ENCODE assay signal across 21 cellular contexts in the genomic region with DNA sequence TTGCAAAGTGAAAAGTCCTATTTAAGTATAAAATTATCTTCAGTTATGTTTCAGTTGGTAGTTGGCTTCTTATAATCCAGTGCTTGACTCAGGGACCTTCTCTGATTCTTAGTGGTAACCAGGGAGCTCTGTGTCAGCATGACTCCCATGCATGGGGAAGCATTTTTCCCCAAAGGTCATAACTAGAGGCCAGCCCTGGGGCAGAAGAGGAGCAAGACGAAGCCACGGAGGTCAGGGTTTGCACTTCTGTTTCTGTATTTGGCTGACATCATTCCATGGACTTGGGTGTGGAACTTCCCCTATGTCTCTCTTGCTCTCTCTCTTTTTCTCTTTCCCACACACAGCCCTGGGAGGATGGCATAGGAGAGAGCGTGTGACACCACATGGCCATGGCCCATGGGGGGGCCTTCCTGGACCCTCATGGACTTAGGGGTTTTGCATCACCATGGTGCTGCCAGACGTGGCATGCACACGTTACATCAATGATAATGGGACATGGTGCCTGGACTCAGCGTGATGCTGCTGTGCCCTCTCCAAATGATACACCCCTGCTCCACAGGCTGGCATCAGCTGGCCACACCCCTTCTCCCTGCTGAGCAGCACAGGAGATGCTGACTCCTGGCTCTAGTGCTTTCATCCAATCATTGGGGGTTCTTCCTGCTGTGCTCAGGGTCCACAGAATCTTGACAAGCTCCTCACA.
DNase-seq lines count a peak whose midpoint lies in the region; ATAC-seq, FAIRE-seq and TF ChIP-seq lines count a peak whose summit lies in the region.
"Had no signal": no experiment of that assay in that cellular context is flagged by ENCODE, and none has a peak within 500 bp of the region (broad histone marks: within the 10 kb centered on the region; RNA-seq: fewer than 3 reads in every experiment).

No MANE protein-coding gene starts in this region.

- TF ChIP-seq CTCF in HEK293 (tag by site-specific recombination; IDR thresholded peaks at IDR 0.05) = no peak
- no peak for TF ChIP-seq CTCF in K562 (IDR thresholded peaks at IDR 0.05 in 2 of 3, conservative IDR thresholded peaks at IDR 0.05 in 1 of 3; ENCODE audit: insufficient read depth in 2 of 3, low read depth in 1 of 3, low read length in 3 of 3)
- TF ChIP-seq CTCF in RWPE1 (conservative IDR thresholded peaks at IDR 0.05; ENCODE audit: low read depth) = no peak

- no peak overlapping the region for H3K4me3 Mint-ChIP-seq in naive thymus-derived CD4-positive, alpha-beta T cell
- H3K4me3 Mint-ChIP-seq: CD8-positive, alpha-beta memory T cell; IgD-negative memory B cell; T-helper 17 cell had no signal

- H3K4me3 ChIP-seq in HEK293 (ENCODE audit: low read depth, low read length) (no peak overlapping the region), K562 (no peak overlapping the region)
- no peak overlapping the region for H3K4me3 ChIP-seq in naive thymus-derived CD4-positive, alpha-beta T cell (ENCODE audit: low read length)
- H3K4me3 ChIP-seq: Peyer's patch had no signal

- H3K27me3 ChIP-seq in K562 (ENCODE audit: control insufficient read depth in 2 of 2, insufficient read depth in 2 of 2, low read length in 2 of 2) = peaks cover 10 to 36% of the 10 kb centered on the region in 2 experiments; a peak in 4 of 5 replicates
- no peaks in the 10 kb centered on the region for H3K27me3 ChIP-seq in naive thymus-derived CD4-positive, alpha-beta T cell (ENCODE audit: control insufficient read depth in 2 of 2, insufficient read depth in 2 of 2, low read length in 2 of 2)
- H3K27me3 ChIP-seq: Peyer's patch had no signal

- in situ Hi-C loops in K562 (cut with MboI) = no loop called here

- no peak for TF ChIP-seq RAD21 in K562 (CRISPR knock-in tag; conservative IDR thresholded peaks at IDR 0.05 in 1 of 2, IDR thresholded peaks at IDR 0.05 in 1 of 2)

- no peak for FAIRE-seq in K562 (lab: Jason Lieb, UNC)

- H3K9me3 ChIP-seq in HEK293 (ENCODE audit: control insufficient read depth, insufficient read depth, low read depth, low read length) = no peaks in the 10 kb centered on the region
- no peaks in the 10 kb centered on the region for H3K9me3 ChIP-seq in K562 (replicated peaks; ENCODE audit: control insufficient read depth, insufficient read depth, low read depth, low read length)
- no peaks in the 10 kb centered on the region for H3K9me3 ChIP-seq in naive thymus-derived CD4-positive, alpha-beta T cell (ENCODE audit: control insufficient read depth in 2 of 3, low read length in 3 of 3)
- H3K9me3 ChIP-seq: Peyer's patch had no signal

- H3K36me3 ChIP-seq in HEK293 (ENCODE audit: control insufficient read depth in 2 of 2, insufficient read depth in 1 of 2, low read length in 2 of 2) (no peaks in the 10 kb centered on the region), K562 (ENCODE audit: control insufficient read depth, insufficient read depth, low read length) (no peaks in the 10 kb centered on the region)
- no peaks in the 10 kb centered on the region for H3K36me3 ChIP-seq in naive thymus-derived CD4-positive, alpha-beta T cell (ENCODE audit: control insufficient read depth in 2 of 3, insufficient read depth in 3 of 3, low read length in 3 of 3)
- H3K36me3 ChIP-seq: Peyer's patch had no signal

- no peak for TF ChIP-seq EP300 in K562 (IDR thresholded peaks at IDR 0.05; ENCODE audit: low read length)

- H4K20me1 ChIP-seq in K562 (replicated peaks; ENCODE audit: control insufficient read depth, insufficient read depth, low read length) = no peaks in the 10 kb centered on the region

- CTCF ChIA-PET in HEK293 (lab: Yijun Ruan, JAX) (interaction anchor here (0.7 to 1.8 kb wide), 2 partner anchors 19 to 203 kb away, joined by 3 to 8 read pairs; no protein-coding TSS in a partner anchor), K562 (lab: Yijun Ruan, JAX; ENCODE audit: low intra/inter-chr PET ratio) (no interaction called here), RWPE1 (lab: Yijun Ruan, JAX) (interaction anchor here (0.7 kb wide), 1 partner anchor 569 kb away, joined by 7 read pairs; no protein-coding TSS in a partner anchor)
- CTCF ChIA-PET in naive thymus-derived CD4-positive, alpha-beta T cell (lab: Charles Lee) = no interaction called here

- no peaks in the 10 kb centered on the region for H3K4me1 Mint-ChIP-seq in naive thymus-derived CD4-positive, alpha-beta T cell
- H3K4me1 Mint-ChIP-seq: CD8-positive, alpha-beta memory T cell; IgD-negative memory B cell had no signal

- ATAC-seq in K562 = no peak
- peak; percentile 34 for ATAC-seq in naive thymus-derived CD4-positive, alpha-beta T cell
- ATAC-seq in GM18498 (IDR thresholded peaks at IDR 0.05; ENCODE audit: unreplicated experiment) = no peak
- ATAC-seq: HCT116, SK-N-SH treated with all-trans-retinoic acid at 6 μM for 48 hours, T-helper 17 cell had no signal

- H3K9me1 ChIP-seq in K562 (ENCODE audit: control insufficient read depth, insufficient read depth, low read length) = no peaks in the 10 kb centered on the region

- no peaks in the 10 kb centered on the region for H3K79me2 ChIP-seq in K562 (ENCODE audit: control insufficient read depth, insufficient read depth, low read length)

- no peak overlapping the region for H3K27ac Mint-ChIP-seq in naive thymus-derived CD4-positive, alpha-beta T cell
- H3K27ac Mint-ChIP-seq: CD8-positive, alpha-beta memory T cell; IgD-negative memory B cell; T-helper 17 cell had no signal

- peaks cover 0 to 21% (median 7%) of the 10 kb centered on the region in 5 donors for H3K27me3 Mint-ChIP-seq in naive thymus-derived CD4-positive, alpha-beta T cell

- no peak for TF ChIP-seq POLR2A in K562 (conservative IDR thresholded peaks at IDR 0.05)

- H3K4me1 ChIP-seq in HEK293 (ENCODE audit: control insufficient read depth, insufficient read depth, low read length) = no peaks in the 10 kb centered on the region
- H3K4me1 ChIP-seq in K562 (replicated peaks in 1 of 2; ENCODE audit: control insufficient read depth in 2 of 2, insufficient read depth in 2 of 2, low read length in 2 of 2) = peaks cover 5 to 17% of the 10 kb centered on the region in 2 experiments; a peak in 4 of 5 replicates
- H3K4me1 ChIP-seq in naive thymus-derived CD4-positive, alpha-beta T cell (ENCODE audit: control insufficient read depth in 2 of 2, insufficient read depth in 2 of 2, low read length in 2 of 2) = no peaks in the 10 kb centered on the region
- H3K4me1 ChIP-seq: Peyer's patch had no signal

- no peak overlapping the region for H3K4me2 ChIP-seq in K562 (ENCODE audit: insufficient read depth, low read length)

- intact Hi-C loops in K562 (cut with micrococcal nuclease) = no loop called here
- intact Hi-C loops in naive thymus-derived CD4-positive, alpha-beta T cell (cut with micrococcal nuclease) = no loop called here

- H3K36me3 Mint-ChIP-seq in naive thymus-derived CD4-positive, alpha-beta T cell = no peaks in the 10 kb centered on the region
- H3K36me3 Mint-ChIP-seq: CD8-positive, alpha-beta memory T cell; IgD-negative memory B cell had no signal

- H3K27ac ChIP-seq in HEK293 (ENCODE audit: extremely low read depth, low read depth, low read length) (no peak overlapping the region), K562 (ENCODE audit: extremely low read depth, low read depth, low read length) (no peak overlapping the region), RWPE1 (no peak overlapping the region)
- H3K27ac ChIP-seq in naive thymus-derived CD4-positive, alpha-beta T cell (ENCODE audit: low read depth, low read length) = no peak overlapping the region
- H3K27ac ChIP-seq: HL-60, Peyer's patch had no signal

- no peak for DNase-seq in K562 (ENCODE audit: extremely low read depth in 1 of 4, low spot score in 3 of 4)
- no peak for DNase-seq in naive thymus-derived CD4-positive, alpha-beta T cell
- DNase-seq in OCI-M2 (lab: John Stamatoyannopoulos, UW; ENCODE audit: unreplicated experiment) = no peak
- DNase-seq in activated CD4-positive, CD25-positive, alpha-beta regulatory T cell (lab: John Stamatoyannopoulos, UW) = no peak
- no peak for DNase-seq in RWPE1 (ENCODE audit: low spot score)
- DNase-seq: C1 segment of cervical spinal cord; CD8-positive, alpha-beta memory T cell; DMS 273 treated with DMSO at 0.1 percent for 48 hours; DMS79; GOT3; NCI-H2029; NCI-H446 treated with DMSO at 0.1 percent for 48 hours; NCI-H526 treated with DMSO at 0.1 percent for 48 hours; Peyer's patch; T-helper 17 cell had no signal

- 2% methylated on average over 6 of the region's 6 CpGs for WGBS in K562 (ENCODE audit: insufficient coverage, low coverage, missing lambda C conversion rate)

- no peak overlapping the region for H3K9ac ChIP-seq in K562 (ENCODE audit: insufficient read depth in 1 of 2, low read depth in 2 of 2, low read length in 2 of 2)

- H3K9me3 Mint-ChIP-seq in naive thymus-derived CD4-positive, alpha-beta T cell = no peaks in the 10 kb centered on the region
- H3K9me3 Mint-ChIP-seq: CD8-positive, alpha-beta memory T cell; IgD-negative memory B cell had no signal

- POLR2A ChIA-PET in HEK293 (lab: Yijun Ruan, JAX) (no interaction called here), K562 (lab: Yijun Ruan, JAX) (interaction anchor here (0.6 kb wide), 2 partner anchors 23 to 172 kb away, joined by 3 read pairs; no protein-coding TSS in a partner anchor), RWPE1 (lab: Yijun Ruan, JAX; ENCODE audit: low non-redundant PET) (interaction anchor here (0.6 kb wide), 1 partner anchor 92 kb away, joined by 4 read pairs; no protein-coding TSS in a partner anchor)
- POLR2A ChIA-PET in naive thymus-derived CD4-positive, alpha-beta T cell (lab: Charles Lee) = no interaction called here

- no TSS peak for BruUV-seq in K562 (replicated peaks; lab: Mats Ljungman, UMichigan)

- H2AFZ ChIP-seq in K562 (ENCODE audit: low read depth, low read length) = no peak overlapping the region

TF ChIP-seq in HEK293, 187 proteins besides CTCF, POLR2A, EP300 and RAD21:
- TF ChIP-seq ZIC2 (tag by site-specific recombination; IDR thresholded peaks at IDR 0.05) (peak; percentile 67), ZNF24 (tag by site-specific recombination; IDR thresholded peaks at IDR 0.05) (no peak)

TF ChIP-seq in K562, 482 proteins besides CTCF, POLR2A, EP300 and RAD21 (continues in another document):
- TF ChIP-seq, protein P1, sequence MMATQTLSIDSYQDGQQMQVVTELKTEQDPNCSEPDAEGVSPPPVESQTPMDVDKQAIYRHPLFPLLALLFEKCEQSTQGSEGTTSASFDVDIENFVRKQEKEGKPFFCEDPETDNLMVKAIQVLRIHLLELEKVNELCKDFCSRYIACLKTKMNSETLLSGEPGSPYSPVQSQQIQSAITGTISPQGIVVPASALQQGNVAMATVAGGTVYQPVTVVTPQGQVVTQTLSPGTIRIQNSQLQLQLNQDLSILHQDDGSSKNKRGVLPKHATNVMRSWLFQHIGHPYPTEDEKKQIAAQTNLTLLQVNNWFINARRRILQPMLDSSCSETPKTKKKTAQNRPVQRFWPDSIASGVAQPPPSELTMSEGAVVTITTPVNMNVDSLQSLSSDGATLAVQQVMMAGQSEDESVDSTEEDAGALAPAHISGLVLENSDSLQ (IDR thresholded peaks at IDR 0.05) = no peak
- TF ChIP-seq TAF15 (IDR thresholded peaks at IDR 0.05; ENCODE audit: low read depth, low read length) = no peak

Comparison
In these comparisons a context has a peak if more than half of its experiments do, and no peak if none do; other contexts are left out.
1. CTCF ChIA-PET loops: an anchor here in HEK293 (0.7 to 1.8 kb wide) and RWPE1 (0.7 kb wide); none called in K562 and naive thymus-derived CD4-positive, alpha-beta T cell.
2. POLR2A ChIA-PET loops: an anchor here in K562 (0.6 kb wide) and RWPE1 (0.6 kb wide); none called in HEK293 and naive thymus-derived CD4-positive, alpha-beta T cell.